2 cellular contexts compared by ENCODE assay signal in genomic region chr16:2278272-2278608, GRCh38.
TF ChIP-seq lines count a peak whose summit lies in the region.

No MANE protein-coding gene starts in this region.

TF ChIP-seq in HCT116, 20 proteins besides CTCF, POLR2A, EP300 and RAD21 (continued from another document):
- TF ChIP-seq ZBTB33 (IDR thresholded peaks at IDR 0.05; ENCODE audit: extremely low read depth, insufficient replicate concordance, low read length) (no peak), SIN3A (IDR thresholded peaks at IDR 0.05; ENCODE audit: low read depth) (no peak), ZFX (IDR thresholded peaks at IDR 0.05) (no peak), EZH2 (IDR thresholded peaks at IDR 0.05) (no peak), ELF1 (IDR thresholded peaks at IDR 0.05; ENCODE audit: borderline replicate concordance, low read depth) (no peak), CEBPB (IDR thresholded peaks at IDR 0.05; ENCODE audit: low read depth) (no peak), POLR2AphosphoS5 (IDR thresholded peaks at IDR 0.05; ENCODE audit: low read depth, low read length) (no peak), TCF7L2 (IDR thresholded peaks at IDR 0.05; ENCODE audit: borderline replicate concordance, extremely low read depth, insufficient read depth, insufficient read length) (no peak), ZNF274 (IDR thresholded peaks at IDR 0.05; ENCODE audit: low read depth, low read length) (no peak)
- TF ChIP-seq, protein P1, sequence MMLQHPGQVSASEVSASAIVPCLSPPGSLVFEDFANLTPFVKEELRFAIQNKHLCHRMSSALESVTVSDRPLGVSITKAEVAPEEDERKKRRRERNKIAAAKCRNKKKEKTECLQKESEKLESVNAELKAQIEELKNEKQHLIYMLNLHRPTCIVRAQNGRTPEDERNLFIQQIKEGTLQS (IDR thresholded peaks at IDR 0.05): no peak

TF ChIP-seq in WTC11, 78 proteins besides CTCF, POLR2A, EP300 and RAD21 (continued from another document):
- no peak for TF ChIP-seq ZNF425 (CRISPR knock-in tag; conservative IDR thresholded peaks at IDR 0.05)
- no peak for TF ChIP-seq ZNF281 (CRISPR knock-in tag; IDR thresholded peaks at IDR 0.05)
- no peak for TF ChIP-seq SP1 (CRISPR knock-in tag; conservative IDR thresholded peaks at IDR 0.05)
- no peak for TF ChIP-seq NR3C1 (CRISPR knock-in tag; conservative IDR thresholded peaks at IDR 0.05; ENCODE audit: low read depth)
- no peak for TF ChIP-seq ZNF263 (CRISPR knock-in tag; IDR thresholded peaks at IDR 0.05; ENCODE audit: low read depth)
